8 cellular contexts compared by ENCODE assay signal in the genomic region with DNA sequence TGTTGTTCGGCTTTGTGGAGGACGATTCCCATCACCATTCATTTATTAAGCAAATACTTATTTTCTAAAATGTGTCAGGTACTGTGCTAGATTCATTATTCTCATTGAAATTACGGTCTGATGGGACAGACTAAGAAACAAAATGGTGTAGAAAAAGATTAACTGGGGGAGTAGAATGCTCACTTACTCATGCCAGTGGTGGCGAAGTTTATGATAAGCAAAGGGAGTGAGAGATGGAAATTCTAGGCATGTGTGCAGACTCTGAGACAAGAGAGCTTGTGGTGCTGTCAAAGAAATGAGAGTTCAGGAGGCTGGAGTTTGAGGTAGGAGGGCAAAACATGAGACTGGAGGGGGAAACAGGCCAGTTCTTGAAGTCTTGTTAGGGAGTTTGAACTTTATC. TPM values are rescaled to one million over a fixed set of nuclear protein-coding genes. Genes with fewer than 3 reads are reported as not detected.
DNase-seq lines count a peak whose midpoint lies in the region; ATAC-seq, FAIRE-seq and TF ChIP-seq lines count a peak whose summit lies in the region.

No MANE protein-coding gene starts in this region.

- H3K4me2 ChIP-seq in OCI-LY3 (ENCODE audit: low read length) = peak overlapping the region; percentile 78

- H4K20me1 ChIP-seq in OCI-LY3 (ENCODE audit: insufficient read depth, low read length) = no peaks in the 10 kb centered on the region

- H3K9me3 ChIP-seq in CD4-positive, alpha-beta memory T cell (ENCODE audit: control insufficient read depth in 1 of 2, low read length in 2 of 2) = no peaks in the 10 kb centered on the region
- H3K9me3 ChIP-seq in OCI-LY3 (ENCODE audit: insufficient read depth, low read length) (no peaks in the 10 kb centered on the region), endodermal cell (ENCODE audit: control insufficient read depth, low read length) (no peaks in the 10 kb centered on the region), pancreas (no peaks in the 10 kb centered on the region)

- H3K79me2 ChIP-seq in OCI-LY3 (ENCODE audit: low read length) = no peaks in the 10 kb centered on the region

- no peak for FAIRE-seq in pancreas (lab: Jason Lieb, UNC)

- whole genome bisulfite sequencing in endodermal cell (ENCODE audit: insufficient coverage in 1 of 2, insufficient read length in 1 of 2), 2 experiments = 92% methylated on average over 2 to 4 of the region's 4 CpGs
- 18 to 32% methylated on average over 4 of the region's 4 CpGs for WGBS in pancreas, 2 donors

- no peak for DNase-seq in CD4-positive, alpha-beta memory T cell
- no peak for DNase-seq in endodermal cell
- DNase-seq in pancreas = no peak
- no peak for DNase-seq in H4 (ENCODE audit: low spot score)
- no peak for DNase-seq in NCI-H146 treated with DMSO at 0.1 percent for 48 hours (lab: John Stamatoyannopoulos, UW; ENCODE audit: unreplicated experiment)
- DNase-seq in NCI-H2029 (lab: John Stamatoyannopoulos, UW) = no peak

- H3K27me3 Mint-ChIP-seq in CD4-positive, alpha-beta memory T cell = peaks cover 0 to 2% of the 10 kb centered on the region in 2 donors
- peaks cover under 1% of the 10 kb centered on the region for H3K27me3 Mint-ChIP-seq in endodermal cell (ENCODE audit: insufficient read depth)

- peak overlapping the region in 6 of 7 donors; percentile 52 to 93 (median 84) for H3K27ac Mint-ChIP-seq in CD4-positive, alpha-beta memory T cell
- peak overlapping the region; percentile 33 for H3K27ac Mint-ChIP-seq in endodermal cell

- no peaks in the 10 kb centered on the region for H3K9me3 Mint-ChIP-seq in CD4-positive, alpha-beta memory T cell
- no peaks in the 10 kb centered on the region for H3K9me3 Mint-ChIP-seq in endodermal cell

- peaks cover 21 to 31% of the 10 kb centered on the region in 2 donors for H3K36me3 Mint-ChIP-seq in CD4-positive, alpha-beta memory T cell
- H3K36me3 Mint-ChIP-seq in endodermal cell (ENCODE audit: low read depth) = peaks cover 30% of the 10 kb centered on the region

- peak overlapping the region in 1 of 2 donors; percentile 78 for H3K4me3 ChIP-seq in CD4-positive, alpha-beta memory T cell (ENCODE audit: low read length in 2 of 2)
- peak overlapping the region; percentile 98 for H3K4me3 ChIP-seq in OCI-LY3 (ENCODE audit: low read length)
- H3K4me3 ChIP-seq in endodermal cell (ENCODE audit: low read length) = peak overlapping the region; percentile 85
- H3K4me3 ChIP-seq in pancreas = peak overlapping the region in 3 of 4 donors; percentile 85 to 92 (median 87)

- no peaks in the 10 kb centered on the region for H3K27me3 ChIP-seq in CD4-positive, alpha-beta memory T cell (ENCODE audit: insufficient read depth, low read length)
- H3K27me3 ChIP-seq in OCI-LY3 (ENCODE audit: low read depth, low read length) (no peaks in the 10 kb centered on the region), endodermal cell (ENCODE audit: control insufficient read depth, insufficient read depth, low read length, poor library complexity, severe bottlenecking) (no peaks in the 10 kb centered on the region), pancreas (no peaks in the 10 kb centered on the region)

- TF ChIP-seq CTCF in OCI-LY3 (IDR thresholded peaks at IDR 0.05; ENCODE audit: low read depth, low read length) (no peak), endodermal cell (conservative IDR thresholded peaks at IDR 0.05) (no peak), pancreas (IDR thresholded peaks at IDR 0.05) (no peak)

- H3K9ac ChIP-seq in OCI-LY3 (ENCODE audit: low read length) (peak overlapping the region; percentile 84), endodermal cell (ENCODE audit: extremely low read depth, low read length, poor library complexity, severe bottlenecking) (no peak overlapping the region)

- H3K27ac ChIP-seq in CD4-positive, alpha-beta memory T cell (ENCODE audit: low read depth, low read length) = no peak overlapping the region
- no peak overlapping the region for H3K27ac ChIP-seq in OCI-LY3 (ENCODE audit: low read length)
- H3K27ac ChIP-seq in endodermal cell (ENCODE audit: low read depth, low read length) = no peak overlapping the region
- H3K27ac ChIP-seq in pancreas = no peak overlapping the region

- intact Hi-C loops in CD4-positive, alpha-beta memory T cell (cut with micrococcal nuclease) = loop anchor here (1.0 kb wide), 2 partner anchors 20 to 133 kb away; a partner anchor contains a TSS
- intact Hi-C loops in pancreas (cut with DNase I) = no loop called here

- peaks cover 19% of the 10 kb centered on the region for H3K36me3 ChIP-seq in CD4-positive, alpha-beta memory T cell (ENCODE audit: insufficient read depth, low read length)
- H3K36me3 ChIP-seq in OCI-LY3 (replicated peaks; ENCODE audit: low read depth, low read length) (peaks cover 11% of the 10 kb centered on the region), endodermal cell (ENCODE audit: control insufficient read depth, insufficient read depth, low read length) (peaks cover 30% of the 10 kb centered on the region), pancreas (peaks cover 0 to 8% (median 0%) of the 10 kb centered on the region in 3 donors)

- CTCF ChIA-PET in CD4-positive, alpha-beta memory T cell (lab: Charles Lee; ENCODE audit: partially characterized antibody) = no interaction called here

- ATAC-seq in pancreas (no peak), HG03520 (IDR thresholded peaks at IDR 0.05; ENCODE audit: unreplicated experiment) (no peak)

- peak overlapping the region; percentile 87 to 95 (median 90) for H3K4me3 Mint-ChIP-seq in CD4-positive, alpha-beta memory T cell
- peak overlapping the region; percentile 83 for H3K4me3 Mint-ChIP-seq in endodermal cell

- no peak overlapping the region for H2AFZ ChIP-seq in OCI-LY3 (ENCODE audit: low read depth, low read length)

- peaks cover 26 to 50% (median 30%) of the 10 kb centered on the region in 4 donors for H3K4me1 Mint-ChIP-seq in CD4-positive, alpha-beta memory T cell
- H3K4me1 Mint-ChIP-seq in endodermal cell = peaks cover 10% of the 10 kb centered on the region

- peaks cover 26% of the 10 kb centered on the region for H3K4me1 ChIP-seq in CD4-positive, alpha-beta memory T cell (ENCODE audit: insufficient read depth, low read length)
- peaks cover 20% of the 10 kb centered on the region for H3K4me1 ChIP-seq in OCI-LY3 (ENCODE audit: low read length)
- H3K4me1 ChIP-seq in endodermal cell (ENCODE audit: control insufficient read depth, insufficient read depth, low read length) = peaks cover 2% of the 10 kb centered on the region
- peaks cover 0 to 3% (median 0%) of the 10 kb centered on the region in 3 donors for H3K4me1 ChIP-seq in pancreas

- POLR2A ChIA-PET in CD4-positive, alpha-beta memory T cell (lab: Charles Lee; ENCODE audit: partially characterized antibody) = interaction anchor here (1.4 kb wide), 1 partner anchor 20 kb away, joined by 5 read pairs; a partner anchor contains a TSS

RNA-seq across cellular contexts. Expression of a gene that starts 0.9 kb away (rescaled TPM):
- 10 to 100 TPM; 51.6 to 57.6 TPM for total RNA-seq in CD4-positive, alpha-beta memory T cell
- 10 to 100 TPM; 81.6 to 81.8 TPM for polyA plus RNA-seq in CD4-positive, alpha-beta memory T cell
- 10 to 100 TPM; 52.2 to 59.7 TPM for total RNA-seq in endodermal cell
- 63.9 TPM for polyA plus RNA-seq in endodermal cell (2013, experiment 1 of 2)
- 59.3 TPM for polyA plus RNA-seq in endodermal cell (2013, experiment 2 of 2)
- 10 to 100 TPM; 21.2 to 31.6 (median 25.8) TPM for total RNA-seq in pancreas
- polyA plus RNA-seq in pancreas = 10 to 100 TPM; 84.2 to 93.1 TPM
- total RNA-seq in H4 (2014; rRNA removed; shearing (Covaris generic)) = 48.2 and 71.3 TPM in 2 replicates

RNA-seq across cellular contexts. Expression of a gene that starts 19.1 kb away (rescaled TPM):
- 10 to 100 TPM; 27.7 to 30.9 TPM for total RNA-seq in CD4-positive, alpha-beta memory T cell
- polyA plus RNA-seq in CD4-positive, alpha-beta memory T cell = 10 to 100 TPM in 1 of 2 donors, 1 to 10 TPM in 1; 6.9 to 18.6 TPM
- total RNA-seq in endodermal cell (10 to 100 TPM; 16.4 to 17.1 TPM), pancreas (1 to 10 TPM; 5.6 to 8.6 (median 6.6) TPM)
- polyA plus RNA-seq in endodermal cell (2013, experiment 1 of 2) = 14.0 TPM
- 13.9 TPM for polyA plus RNA-seq in endodermal cell (2013, experiment 2 of 2)
- 10 to 100 TPM; 10.2 to 12.5 TPM for polyA plus RNA-seq in pancreas
- 7.2 and 11.2 TPM in 2 replicates for total RNA-seq in H4 (2014; rRNA removed; shearing (Covaris generic))
